ENCODE assay signal across 21 cellular contexts in the genomic region with DNA sequence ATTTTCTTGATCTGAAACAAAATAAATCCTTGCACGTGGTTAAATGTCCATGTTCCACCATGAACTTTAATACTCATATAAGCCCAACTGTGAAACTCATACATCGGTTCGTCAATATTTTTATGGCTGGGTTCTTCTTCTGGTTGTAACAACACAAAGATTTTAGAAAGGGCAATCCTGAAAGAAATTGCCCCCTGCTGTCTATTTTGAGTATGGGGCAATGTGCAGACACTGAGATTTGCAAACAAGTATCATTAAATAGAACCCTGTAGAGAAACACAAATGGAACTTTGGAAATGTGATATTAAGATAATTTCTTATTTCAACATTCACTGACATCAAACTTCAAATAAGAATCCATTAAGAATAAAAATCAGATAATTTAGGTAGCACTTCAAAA.
DNase-seq lines count a peak whose midpoint lies in the region; ATAC-seq and TF ChIP-seq lines count a peak whose summit lies in the region.
"Had no signal": no experiment of that assay in that cellular context is flagged by ENCODE, and none has a peak within 500 bp of the region (broad histone marks: within the 10 kb centered on the region; RNA-seq: fewer than 3 reads in every experiment).

No MANE protein-coding gene starts in this region.

- no peak for ATAC-seq in omental fat pad (ENCODE audit: low FRiP score)
- ATAC-seq: stimulated activated naive CD8-positive, alpha-beta T cell treated with anti-CD3 and anti-CD28 coated beads, Interleukin-15, Interleukin-2, amounts not matched to agents 100 U/mL and 50 U/mL, for 24 hours had no signal

- H3K4me3 ChIP-seq in choroid plexus epithelial cell (ENCODE audit: low read depth, low read length) (no peak overlapping the region), retinal pigment epithelial cell (ENCODE audit: low read length) (no peak overlapping the region)
- H3K4me3 ChIP-seq: esophagus muscularis mucosa, heart left ventricle, upper lobe of left lung had no signal

- no peak for TF ChIP-seq CTCF in choroid plexus epithelial cell (conservative IDR thresholded peaks at IDR 0.05; ENCODE audit: low read depth, low read length)
- peak; percentile 24 for TF ChIP-seq CTCF in retinal pigment epithelial cell (conservative IDR thresholded peaks at IDR 0.05; ENCODE audit: low read depth, low read length)
- TF ChIP-seq CTCF in omental fat pad (IDR thresholded peaks at IDR 0.05), result no peak

- DNase-seq in NCI-H2227 (lab: John Stamatoyannopoulos, UW; ENCODE audit: unreplicated experiment), result peak; percentile 4
- DNase-seq in NCI-H2227 treated with DMSO at 0.1 percent for 48 hours (lab: John Stamatoyannopoulos, UW), result no peak
- peak; percentile 9 for DNase-seq in NAMALWA (ENCODE audit: low spot score)
- peak; percentile 4 for DNase-seq in choroid plexus epithelial cell (ENCODE audit: low read depth)
- no peak for DNase-seq in retinal pigment epithelial cell (ENCODE audit: low read depth)
- no peak for DNase-seq in activated T-cell treated with anti-CD3 and anti-CD28 coated beads for 4 hours
- DNase-seq in T1000 (lab: John Stamatoyannopoulos, UW), result no peak
- no peak for DNase-seq in omental fat pad (ENCODE audit: low spot score)
- DNase-seq: 8988T; activated CD8-positive, alpha-beta memory T cell treated with anti-CD3 and anti-CD28 coated beads for 24 hours; amniotic stem cell; cortex of kidney; NCI-H1092; NCI-H2171 treated with DMSO at 0.1 percent for 48 hours; NCI-H82; stimulated activated CD4-positive, alpha-beta T cell treated with anti-CD3 and anti-CD28 coated beads, Interleukin-15, amount 100 ng/mL, for 24 hours; stimulated activated naive CD8-positive, alpha-beta T cell treated with anti-CD3 and anti-CD28 coated beads, Interleukin-15, Interleukin-2, amounts not matched to agents 100 U/mL and 50 U/mL, for 24 hours; T-helper 1 cell; upper lobe of left lung had no signal

Comparison
In these comparisons a context has a peak if more than half of its experiments do, and no peak if none do; other contexts are left out.
1. DNase-seq: peak in NCI-H2227 (single experiment), NAMALWA (single experiment) and choroid plexus epithelial cell (single experiment); none in NCI-H2227 treated with DMSO at 0.1 percent for 48 hours (single experiment), retinal pigment epithelial cell (single experiment), activated T-cell treated with anti-CD3 and anti-CD28 coated beads for 4 hours (single experiment), T1000 (single experiment) and omental fat pad (single experiment).